ENCODE assay signal across 7 cellular contexts in genomic region chr9:4738866-4739586, GRCh38. TPM values are rescaled to one million over a fixed set of nuclear protein-coding genes. Genes with fewer than 3 reads are reported as not detected.
DNase-seq lines count a peak whose midpoint lies in the region; ATAC-seq and TF ChIP-seq lines count a peak whose summit lies in the region.

No MANE protein-coding gene starts in this region.

- H3K36me3 ChIP-seq in HCT116 (ENCODE audit: control insufficient read depth in 1 of 2, insufficient read depth in 2 of 2, low read length in 2 of 2) (no peaks in the 10 kb centered on the region), SJCRH30 (no peaks in the 10 kb centered on the region), skeletal muscle satellite cell (ENCODE audit: insufficient read depth, low read length) (no peaks in the 10 kb centered on the region)

- no peak for ATAC-seq in HCT116

- TF ChIP-seq POLR2A in HCT116 (IDR thresholded peaks at IDR 0.05; ENCODE audit: borderline replicate concordance, extremely low read depth, insufficient read depth, insufficient read length): no peak

- TF ChIP-seq CTCF in HCT116 (IDR thresholded peaks at IDR 0.05 in 2 of 3, conservative IDR thresholded peaks at IDR 0.05 in 1 of 3; ENCODE audit: borderline replicate concordance in 1 of 3, insufficient read depth in 1 of 3, low read depth in 2 of 3, low read length in 2 of 3): no peak
- no peak for TF ChIP-seq CTCF in fibroblast of pulmonary artery (IDR thresholded peaks at IDR 0.05; ENCODE audit: low read length, missing control alignments)

- POLR2A ChIA-PET in HCT116 (lab: Charles Lee): no interaction called here

- H3K27ac ChIP-seq in HCT116 (ENCODE audit: low read depth, low read length): peak overlapping the region; percentile 84
- H3K27ac ChIP-seq in SJCRH30: no peak overlapping the region

- H3K4me1 ChIP-seq in HCT116 (ENCODE audit: control insufficient read depth in 1 of 2, insufficient read depth in 2 of 2, low read length in 2 of 2): peaks cover 27 to 48% of the 10 kb centered on the region in 2 experiments
- H3K4me1 ChIP-seq in SJCRH30: no peaks in the 10 kb centered on the region
- peaks cover 23% of the 10 kb centered on the region for H3K4me1 ChIP-seq in skeletal muscle satellite cell (ENCODE audit: control insufficient read depth, insufficient read depth, low read length)

- CTCF ChIA-PET in HCT116 (lab: Charles Lee): no interaction called here

- no peaks in the 10 kb centered on the region for H3K27me3 ChIP-seq in HCT116 (ENCODE audit: insufficient read depth, low read length)
- H3K27me3 ChIP-seq in SJCRH30: no peaks in the 10 kb centered on the region
- H3K27me3 ChIP-seq in skeletal muscle satellite cell (ENCODE audit: control insufficient read depth, insufficient read depth, low read length): no peaks in the 10 kb centered on the region

- H3K9ac ChIP-seq in HCT116 (ENCODE audit: low read length): peak overlapping the region; percentile 86
- H3K9ac ChIP-seq in skeletal muscle satellite cell (ENCODE audit: low read depth, low read length): peak overlapping the region; percentile 92

- peaks cover 60% of the 10 kb centered on the region for H3K79me2 ChIP-seq in HCT116 (ENCODE audit: insufficient read depth, low read length)

- BruUV-seq in HCT116 (replicated peaks; lab: Mats Ljungman, UMichigan): no TSS peak

- H2AFZ ChIP-seq in HCT116 (ENCODE audit: low read depth, low read length, poor library complexity, severe bottlenecking): no peak overlapping the region

- H3K4me2 ChIP-seq in HCT116 (ENCODE audit: low read length) (peak overlapping the region; percentile 92), skeletal muscle satellite cell (ENCODE audit: low read length) (peak overlapping the region; percentile 92)

- H4K20me1 ChIP-seq in HCT116 (ENCODE audit: insufficient read depth): no peaks in the 10 kb centered on the region

- H3K4me3 ChIP-seq in HCT116 (replicated peaks in 1 of 2; ENCODE audit: low read depth in 1 of 2, low read length in 2 of 2) (peak overlapping the region; percentile 65 to 91), SJCRH30 (peak overlapping the region; percentile 72), fibroblast of pulmonary artery (replicated peaks; ENCODE audit: low read depth, low read length) (peak overlapping the region; percentile 70), skeletal muscle satellite cell (ENCODE audit: low read length) (peak overlapping the region; percentile 95)

- no peaks in the 10 kb centered on the region for H3K9me2 ChIP-seq in HCT116 (ENCODE audit: insufficient read depth)

- DNase-seq in HCT116 (ENCODE audit: low read depth, low spot score) (no peak), SJCRH30 (no peak), fibroblast of pulmonary artery (ENCODE audit: low read depth) (no peak), T1000 (lab: John Stamatoyannopoulos, UW) (no peak), AG08396 (ENCODE audit: low spot score) (no peak)
- no peak for DNase-seq in stimulated activated CD4-positive, alpha-beta T cell treated with anti-CD3 and anti-CD28 coated beads, Interleukin-2, amount 100 ng/mL, for 48 hours

- RAD21 ChIA-PET in HCT116 (lab: Charles Lee; ENCODE audit: low non-redundant PET in 1 of 2, low total read pairs in 2 of 2, uncharacterized antibody in 2 of 2, unreplicated experiment in 2 of 2): no interaction called here

- intact Hi-C loops in HCT116 (cut with micrococcal nuclease): no loop called here

- no peak for TF ChIP-seq RAD21 in HCT116 (IDR thresholded peaks at IDR 0.05; ENCODE audit: low read depth)

- H3K9me3 ChIP-seq in HCT116 (ENCODE audit: control insufficient read depth in 1 of 2, insufficient read depth in 1 of 2, low read depth in 1 of 2, low read length in 2 of 2) (no peaks in the 10 kb centered on the region), SJCRH30 (replicated peaks) (no peaks in the 10 kb centered on the region), skeletal muscle satellite cell (replicated peaks; ENCODE audit: low read length) (no peaks in the 10 kb centered on the region)

TF ChIP-seq in HCT116, 20 proteins besides CTCF, POLR2A, EP300 and RAD21:
- TF ChIP-seq YY1 (IDR thresholded peaks at IDR 0.05; ENCODE audit: extremely low read depth, insufficient replicate concordance, low read depth, low read length): no peak
- no peak for TF ChIP-seq SP1 (IDR thresholded peaks at IDR 0.05; ENCODE audit: low read depth)
- no peak for TF ChIP-seq EZH2 (IDR thresholded peaks at IDR 0.05)
- no peak for TF ChIP-seq ZBTB33 (IDR thresholded peaks at IDR 0.05; ENCODE audit: extremely low read depth, insufficient replicate concordance, low read length)
- TF ChIP-seq REST (IDR thresholded peaks at IDR 0.05; ENCODE audit: low read depth): no peak
- no peak for TF ChIP-seq ZNF274 (IDR thresholded peaks at IDR 0.05; ENCODE audit: low read depth, low read length)
- no peak for TF ChIP-seq EZH2phosphoT487 (IDR thresholded peaks at IDR 0.05; ENCODE audit: borderline replicate concordance)
- no peak for TF ChIP-seq SRF (IDR thresholded peaks at IDR 0.05; ENCODE audit: low read depth)
- no peak for TF ChIP-seq EGR1 (IDR thresholded peaks at IDR 0.05; ENCODE audit: low read depth)
- no peak for TF ChIP-seq ATF3 (IDR thresholded peaks at IDR 0.05)
- no peak for TF ChIP-seq ELF1 (IDR thresholded peaks at IDR 0.05; ENCODE audit: borderline replicate concordance, low read depth)
- no peak for TF ChIP-seq JUND (IDR thresholded peaks at IDR 0.05)
- no peak for TF ChIP-seq SIN3A (IDR thresholded peaks at IDR 0.05; ENCODE audit: low read depth)
- TF ChIP-seq MAX (IDR thresholded peaks at IDR 0.05): no peak
- no peak for TF ChIP-seq CEBPB (IDR thresholded peaks at IDR 0.05; ENCODE audit: low read depth)
- no peak for TF ChIP-seq ZFX (IDR thresholded peaks at IDR 0.05)
- no peak for TF ChIP-seq CBX3 (IDR thresholded peaks at IDR 0.05; ENCODE audit: low read depth)
- TF ChIP-seq TCF7L2 (IDR thresholded peaks at IDR 0.05; ENCODE audit: borderline replicate concordance, extremely low read depth, insufficient read depth, insufficient read length): no peak
- TF ChIP-seq POLR2AphosphoS5 (IDR thresholded peaks at IDR 0.05; ENCODE audit: low read depth, low read length): no peak

RNA-seq across cellular contexts. Expression of gene AK3, which starts 2.0 kb away (rescaled TPM):
- 43.0 TPM for total RNA-seq in HCT116 (2021; ENCODE audit: unreplicated experiment)
- polyA plus RNA-seq in HCT116 (2012): 22.0 and 22.3 TPM in 2 replicates
- 41.0 and 42.2 TPM in 2 replicates for total RNA-seq in SJCRH30 (2014; rRNA removed; shearing (Covaris generic))
- 37.4 and 55.8 TPM in 2 replicates for total RNA-seq in skeletal muscle satellite cell (2012; rRNA removed)

RNA-seq across cellular contexts. Expression of gene RCL1, which starts 53.7 kb away (rescaled TPM):
- total RNA-seq in HCT116 (2021; ENCODE audit: unreplicated experiment): 29.9 TPM
- 13.5 and 18.4 TPM in 2 replicates for polyA plus RNA-seq in HCT116 (2012)
- total RNA-seq in SJCRH30 (2014; rRNA removed; shearing (Covaris generic)): 23.9 and 27.0 TPM in 2 replicates
- 12.2 and 16.4 TPM in 2 replicates for total RNA-seq in skeletal muscle satellite cell (2012; rRNA removed)

RNA-seq across cellular contexts. Expression of gene CDC37L1, which starts 59.7 kb away (rescaled TPM):
- 18.1 TPM for total RNA-seq in HCT116 (2021; ENCODE audit: unreplicated experiment)
- 5.9 and 8.6 TPM in 2 replicates for polyA plus RNA-seq in HCT116 (2012)
- total RNA-seq in SJCRH30 (2014; rRNA removed; shearing (Covaris generic)): 9.9 and 12.6 TPM in 2 replicates
- total RNA-seq in skeletal muscle satellite cell (2012; rRNA removed): 11.8 and 13.9 TPM in 2 replicates
